ENCODE assay signal across 10 cellular contexts in genomic region chr1:29655945-29656866, GRCh38.
DNase-seq lines count a peak whose midpoint lies in the region; ATAC-seq and TF ChIP-seq lines count a peak whose summit lies in the region.
"Had no signal": no experiment of that assay in that cellular context is flagged by ENCODE, and none has a peak within 500 bp of the region (broad histone marks: within the 10 kb centered on the region; RNA-seq: fewer than 3 reads in every experiment).

No MANE protein-coding gene starts in this region.

- H3K9me3 Mint-ChIP-seq in naive thymus-derived CD4-positive, alpha-beta T cell: peaks cover 0 to 36% (median 9%) of the 10 kb centered on the region in 11 donors

- no peak overlapping the region for H3K27ac ChIP-seq in GM23248
- H3K27ac ChIP-seq in naive thymus-derived CD4-positive, alpha-beta T cell (ENCODE audit: low read depth, low read length): no peak overlapping the region

- peaks cover 14 to 37% (median 29%) of the 10 kb centered on the region in 5 donors for H3K27me3 Mint-ChIP-seq in naive thymus-derived CD4-positive, alpha-beta T cell

- CTCF ChIA-PET in naive thymus-derived CD4-positive, alpha-beta T cell (lab: Charles Lee): no interaction called here

- H3K36me3 ChIP-seq in GM23248 (ENCODE audit: low read depth): no peaks in the 10 kb centered on the region
- H3K36me3 ChIP-seq in naive thymus-derived CD4-positive, alpha-beta T cell (ENCODE audit: control insufficient read depth in 2 of 3, insufficient read depth in 3 of 3, low read length in 3 of 3): no peaks in the 10 kb centered on the region

- no peak overlapping the region for H3K4me2 ChIP-seq in GM23248 (ENCODE audit: unreplicated experiment)

- TF ChIP-seq CTCF in astrocyte of the spinal cord (IDR thresholded peaks at IDR 0.05; ENCODE audit: low read depth, low read length): peak; percentile 55

- H3K79me2 ChIP-seq in GM23248 (ENCODE audit: insufficient read depth): no peaks in the 10 kb centered on the region

- H3K27me3 ChIP-seq in GM23248 (replicated peaks; ENCODE audit: insufficient read depth): 0 out of 2 replicates have a peak, but pooled peaks cover 3% of the 10 kb centered on the region
- no peaks in the 10 kb centered on the region for H3K27me3 ChIP-seq in naive thymus-derived CD4-positive, alpha-beta T cell (ENCODE audit: control insufficient read depth in 2 of 2, insufficient read depth in 2 of 2, low read length in 2 of 2)

- no peak overlapping the region for H3K9ac ChIP-seq in GM23248

- no peak overlapping the region for H3K27ac Mint-ChIP-seq in naive thymus-derived CD4-positive, alpha-beta T cell

- no peak for ATAC-seq in naive thymus-derived CD4-positive, alpha-beta T cell

- no peak overlapping the region for H3K4me3 Mint-ChIP-seq in naive thymus-derived CD4-positive, alpha-beta T cell

- H2AFZ ChIP-seq in GM23248: no peak overlapping the region

- peaks cover 0 to 3% (median 0%) of the 10 kb centered on the region in 5 donors for H3K36me3 Mint-ChIP-seq in naive thymus-derived CD4-positive, alpha-beta T cell

- 31 to 43% methylated on average over 8 of the region's 8 CpGs for WGBS in GM23248 (ENCODE audit: low coverage in 1 of 2, low lambda C conversion rate in 2 of 2, missing lambda C conversion rate in 2 of 2), 2 experiments

- H4K20me1 ChIP-seq in GM23248 (ENCODE audit: insufficient read depth): no peaks in the 10 kb centered on the region

- intact Hi-C loops in naive thymus-derived CD4-positive, alpha-beta T cell (cut with micrococcal nuclease): no loop called here

- peaks cover 3% of the 10 kb centered on the region for H3K9me3 ChIP-seq in GM23248 (ENCODE audit: low read depth)
- H3K9me3 ChIP-seq in naive thymus-derived CD4-positive, alpha-beta T cell (ENCODE audit: control insufficient read depth in 2 of 3, low read length in 3 of 3): no peaks in the 10 kb centered on the region

- POLR2A ChIA-PET in naive thymus-derived CD4-positive, alpha-beta T cell (lab: Charles Lee): no interaction called here

- no peaks in the 10 kb centered on the region for H3K9me2 ChIP-seq in GM23248 (ENCODE audit: insufficient read depth)

- H3K4me1 Mint-ChIP-seq in naive thymus-derived CD4-positive, alpha-beta T cell: no peaks in the 10 kb centered on the region

- in situ Hi-C loops in GM23248 (cut with MboI): no loop called here
- in situ Hi-C loops in astrocyte of the spinal cord (cut with HindIII; ENCODE audit: low sequenced_read_pairs): no loop called here

- peaks cover 6% of the 10 kb centered on the region; the same call in 1 of the 2 replicates for H3K4me1 ChIP-seq in GM23248 (ENCODE audit: insufficient read depth)
- no peaks in the 10 kb centered on the region for H3K4me1 ChIP-seq in naive thymus-derived CD4-positive, alpha-beta T cell (ENCODE audit: control insufficient read depth in 2 of 2, insufficient read depth in 2 of 2, low read length in 2 of 2)

- H3F3A ChIP-seq in GM23248 (ENCODE audit: insufficient read depth): no peaks in the 10 kb centered on the region

- H3K4me3 ChIP-seq in GM23248 (no peak overlapping the region), astrocyte of the spinal cord (ENCODE audit: low read depth, low read length) (no peak overlapping the region)
- no peak overlapping the region for H3K4me3 ChIP-seq in naive thymus-derived CD4-positive, alpha-beta T cell (ENCODE audit: low read length)

- DNase-seq in NCI-H1436 (lab: John Stamatoyannopoulos, UW) (peak; percentile 27), NCI-H1436 treated with DMSO at 0.1 percent for 48 hours (lab: John Stamatoyannopoulos, UW) (no peak), GM23248 (peak; percentile 25), astrocyte of the spinal cord (ENCODE audit: low read depth, low spot score) (no peak), mesenteric fat pad (ENCODE audit: low spot score) (peak; percentile 43), pons (ENCODE audit: low spot score) (no peak), hypothalamus (lab: John Stamatoyannopoulos, UW) (no peak)
- DNase-seq in naive thymus-derived CD4-positive, alpha-beta T cell: no peak
- DNase-seq: activated naive CD4-positive, alpha-beta T cell treated with anti-CD3 and anti-CD28 coated beads, Interleukin-2, amount 50 U/mL, for 16 hours; hippocampal formation had no signal

Comparison
In these comparisons a context has a peak if more than half of its experiments do, and no peak if none do; other contexts are left out.
1. DNase-seq: peak in NCI-H1436 (single experiment), GM23248 (single experiment) and mesenteric fat pad (single experiment); none in NCI-H1436 treated with DMSO at 0.1 percent for 48 hours (single experiment), astrocyte of the spinal cord (single experiment), pons (single experiment), naive thymus-derived CD4-positive, alpha-beta T cell (0 of 9) and hypothalamus (0 of 51).